ENCODE assay signal across 25 cellular contexts in the genomic region with DNA sequence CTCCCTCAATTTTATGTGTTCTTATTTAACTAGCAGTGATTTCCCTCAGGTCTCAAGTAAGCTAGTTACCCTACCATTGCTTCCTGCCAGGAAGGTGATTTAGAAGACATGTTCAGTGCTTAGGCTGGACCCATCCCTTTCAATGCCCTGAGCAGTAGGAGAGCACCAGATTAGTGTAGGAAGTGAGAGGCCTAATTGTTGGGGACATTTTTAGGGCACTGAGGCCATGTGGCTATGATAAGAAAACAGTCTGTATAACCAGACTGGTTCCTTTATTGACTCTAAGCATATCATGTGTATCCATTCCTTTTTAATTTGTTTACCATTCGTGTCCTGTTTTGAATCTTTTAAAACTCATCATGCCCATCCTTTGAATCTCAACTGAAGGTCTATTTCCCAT.
DNase-seq lines count a peak whose midpoint lies in the region; ATAC-seq and TF ChIP-seq lines count a peak whose summit lies in the region.
"Had no signal": no experiment of that assay in that cellular context is flagged by ENCODE, and none has a peak within 500 bp of the region (broad histone marks: within the 10 kb centered on the region; RNA-seq: fewer than 3 reads in every experiment).

No MANE protein-coding gene starts in this region.

- peak overlapping the region in 1 of 8 donors; percentile 41 for H3K27ac Mint-ChIP-seq in CD8-positive, alpha-beta memory T cell
- H3K27ac Mint-ChIP-seq: CD8-positive, alpha-beta T cell had no signal

- no peaks in the 10 kb centered on the region for H3K4me1 Mint-ChIP-seq in CD8-positive, alpha-beta memory T cell

- no peak for TF ChIP-seq POLR2A in upper lobe of left lung (IDR thresholded peaks at IDR 0.05)

- peaks cover 2 to 4% (median 2%) of the 10 kb centered on the region in 5 donors for H3K9me3 Mint-ChIP-seq in CD8-positive, alpha-beta memory T cell
- H3K9me3 Mint-ChIP-seq: activated T-cell treated with anti-CD3 and anti-CD28 coated beads, Interleukin-2, amount 50 U/mL, for 4 hours had no signal

- H3K27me3 Mint-ChIP-seq in CD8-positive, alpha-beta memory T cell, result no peaks in the 10 kb centered on the region
- H3K27me3 Mint-ChIP-seq: natural killer cell treated with Interleukin-12 subunit alpha and Interleukin-12 subunit beta and Interleukin-15 and Interleukin-18, amount 100 ng/mL, for 72 hours had no signal

- no peak overlapping the region for H3K4me2 ChIP-seq in hepatocyte

- TF ChIP-seq EP300 in upper lobe of left lung (IDR thresholded peaks at IDR 0.05), result no peak

- H3K27ac ChIP-seq in hepatocyte, result peak overlapping the region; percentile 70
- H3K27ac ChIP-seq in upper lobe of left lung, result no peak overlapping the region
- H3K27ac ChIP-seq in CD8-positive, alpha-beta memory T cell (ENCODE audit: low read depth, low read length), result no peak overlapping the region
- H3K27ac ChIP-seq: coronary artery, esophagus squamous epithelium, left ventricle myocardium inferior, pancreas, thoracic aorta had no signal

- TF ChIP-seq CTCF in hepatocyte (IDR thresholded peaks at IDR 0.05; ENCODE audit: poor library complexity) (no peak), upper lobe of left lung (IDR thresholded peaks at IDR 0.05) (no peak)

- H3K4me3 ChIP-seq in hepatocyte (no peak overlapping the region), upper lobe of left lung (no peak overlapping the region)
- H3K4me3 ChIP-seq in CD8-positive, alpha-beta memory T cell (ENCODE audit: low read length), result no peak overlapping the region
- H3K4me3 ChIP-seq: coronary artery, esophagus squamous epithelium, left ventricle myocardium inferior, pancreas, right atrium auricular region, thoracic aorta had no signal

- no peaks in the 10 kb centered on the region for H3K9me3 ChIP-seq in hepatocyte (ENCODE audit: low read depth)
- H3K9me3 ChIP-seq in upper lobe of left lung, result no peaks in the 10 kb centered on the region
- H3K9me3 ChIP-seq in CD8-positive, alpha-beta memory T cell (ENCODE audit: low read length), result no peaks in the 10 kb centered on the region
- H3K9me3 ChIP-seq: esophagus squamous epithelium, left ventricle myocardium inferior, pancreas, right atrium auricular region, thoracic aorta had no signal

- H3K36me3 Mint-ChIP-seq in CD8-positive, alpha-beta memory T cell, result no peaks in the 10 kb centered on the region
- H3K36me3 Mint-ChIP-seq: CD8-positive, alpha-beta T cell; natural killer cell treated with Interleukin-12 subunit alpha and Interleukin-12 subunit beta and Interleukin-15 and Interleukin-18, amount 100 ng/mL, for 72 hours had no signal

- POLR2A ChIA-PET in CD8-positive, alpha-beta memory T cell (lab: Charles Lee), result no interaction called here

- no peaks in the 10 kb centered on the region for H3K79me2 ChIP-seq in hepatocyte

- peak; percentile 62; the same call in 2 of the 3 replicates for ATAC-seq in SK-N-SH treated with all-trans-retinoic acid at 6 μM for 48 hours
- ATAC-seq in upper lobe of left lung (ENCODE audit: low FRiP score in 2 of 2), result no peak
- ATAC-seq: activated T-cell treated with anti-CD3 and anti-CD28 coated beads, Interleukin-2, amount 50 U/mL, for 4 hours; CD8-positive, alpha-beta T cell; pancreas; Right ventricle myocardium inferior had no signal

- H3K36me3 ChIP-seq in hepatocyte (replicated peaks; ENCODE audit: insufficient read depth, low read depth) (no peaks in the 10 kb centered on the region), upper lobe of left lung (no peaks in the 10 kb centered on the region)
- H3K36me3 ChIP-seq in CD8-positive, alpha-beta memory T cell (ENCODE audit: insufficient read depth, low read length), result no peaks in the 10 kb centered on the region
- H3K36me3 ChIP-seq: esophagus squamous epithelium, left ventricle myocardium inferior, pancreas, right atrium auricular region, thoracic aorta had no signal

- CTCF ChIA-PET in CD8-positive, alpha-beta memory T cell (lab: Charles Lee), result no interaction called here

- H2AFZ ChIP-seq in hepatocyte, result no peak overlapping the region

- H3K4me1 ChIP-seq in hepatocyte (ENCODE audit: insufficient read depth) (no peaks in the 10 kb centered on the region), upper lobe of left lung (no peaks in the 10 kb centered on the region)
- H3K4me1 ChIP-seq in CD8-positive, alpha-beta memory T cell (ENCODE audit: insufficient read depth, low read length), result no peaks in the 10 kb centered on the region
- H3K4me1 ChIP-seq: esophagus squamous epithelium, left ventricle myocardium inferior, pancreas, right atrium auricular region had no signal

- no peaks in the 10 kb centered on the region for H3K9me2 ChIP-seq in hepatocyte (replicated peaks; ENCODE audit: insufficient read depth)

- 60% methylated on average over 1 of the region's 1 CpG for WGBS in hepatocyte (ENCODE audit: low lambda C conversion rate, missing lambda C conversion rate)
- WGBS in upper lobe of left lung, 2 donors, result 77 to 84% methylated on average over 1 of the region's 1 CpG

- no peak overlapping the region for H3K4me3 Mint-ChIP-seq in CD8-positive, alpha-beta memory T cell
- H3K4me3 Mint-ChIP-seq: activated T-cell treated with anti-CD3 and anti-CD28 coated beads, Interleukin-2, amount 50 U/mL, for 4 hours; CD8-positive, alpha-beta T cell; natural killer cell treated with Interleukin-12 subunit alpha and Interleukin-12 subunit beta and Interleukin-15 and Interleukin-18, amount 100 ng/mL, for 72 hours had no signal

- H3K27me3 ChIP-seq in hepatocyte (no peaks in the 10 kb centered on the region), upper lobe of left lung (no peaks in the 10 kb centered on the region)
- H3K27me3 ChIP-seq in CD8-positive, alpha-beta memory T cell (ENCODE audit: insufficient read depth, low read length, poor library complexity, severe bottlenecking), result no peaks in the 10 kb centered on the region
- H3K27me3 ChIP-seq: esophagus squamous epithelium, pancreas, right atrium auricular region had no signal

- DNase-seq in HCEC 1CT, result peak; percentile 21
- DNase-seq in hepatocyte (ENCODE audit: low spot score), result peak; percentile 25
- no peak for DNase-seq in DMS 273 treated with DMSO at 0.1 percent for 48 hours (lab: John Stamatoyannopoulos, UW)
- no peak for DNase-seq in upper lobe of left lung
- no peak for DNase-seq in activated CD4-positive, CD25-positive, alpha-beta regulatory T cell (lab: John Stamatoyannopoulos, UW)
- no peak for DNase-seq in CD8-positive, alpha-beta memory T cell
- DNase-seq: activated naive CD4-positive, alpha-beta T cell; activated T-cell treated with anti-CD3 and anti-CD28 coated beads, Interleukin-2, amount 50 U/mL, for 4 hours; AML-193; CD8-positive, alpha-beta T cell; DND-41; esophagus squamous epithelium; Karpas-422; left ventricle myocardium inferior; NCI-H1048; NCI-H187; pancreas; stimulated activated CD4-positive, alpha-beta T cell treated with anti-CD3 and anti-CD28 coated beads, Interleukin-4, amount 100 ng/mL, for 4 hours; stimulated activated naive CD4-positive, alpha-beta T cell had no signal

- no peaks in the 10 kb centered on the region for H4K20me1 ChIP-seq in hepatocyte (ENCODE audit: insufficient read depth, poor library complexity, severe bottlenecking)

TF ChIP-seq in SK-N-SH treated with all-trans-retinoic acid at 6 μM for 48 hours, 23 proteins besides CTCF, POLR2A, EP300 and RAD21:
- TF ChIP-seq RARB (CRISPR knock-in tag; IDR thresholded peaks at IDR 0.05) (no peak), TCF4 (CRISPR knock-in tag; IDR thresholded peaks at IDR 0.05; ENCODE audit: borderline replicate concordance) (peak; percentile 81), ESRRG (CRISPR knock-in tag; IDR thresholded peaks at IDR 0.05) (0 out of 2 replicates have a peak, but pooled peaks have one; percentile 20), BACH2 (CRISPR knock-in tag; IDR thresholded peaks at IDR 0.05; ENCODE audit: borderline replicate concordance) (no peak), ZNF70 (CRISPR knock-in tag; IDR thresholded peaks at IDR 0.05) (no peak), ZNF565 (CRISPR knock-in tag; conservative IDR thresholded peaks at IDR 0.05; ENCODE audit: low read depth) (no peak), ARNTL (CRISPR knock-in tag; IDR thresholded peaks at IDR 0.05; ENCODE audit: borderline replicate concordance, low read depth) (no peak)
- TF ChIP-seq, protein P1, sequence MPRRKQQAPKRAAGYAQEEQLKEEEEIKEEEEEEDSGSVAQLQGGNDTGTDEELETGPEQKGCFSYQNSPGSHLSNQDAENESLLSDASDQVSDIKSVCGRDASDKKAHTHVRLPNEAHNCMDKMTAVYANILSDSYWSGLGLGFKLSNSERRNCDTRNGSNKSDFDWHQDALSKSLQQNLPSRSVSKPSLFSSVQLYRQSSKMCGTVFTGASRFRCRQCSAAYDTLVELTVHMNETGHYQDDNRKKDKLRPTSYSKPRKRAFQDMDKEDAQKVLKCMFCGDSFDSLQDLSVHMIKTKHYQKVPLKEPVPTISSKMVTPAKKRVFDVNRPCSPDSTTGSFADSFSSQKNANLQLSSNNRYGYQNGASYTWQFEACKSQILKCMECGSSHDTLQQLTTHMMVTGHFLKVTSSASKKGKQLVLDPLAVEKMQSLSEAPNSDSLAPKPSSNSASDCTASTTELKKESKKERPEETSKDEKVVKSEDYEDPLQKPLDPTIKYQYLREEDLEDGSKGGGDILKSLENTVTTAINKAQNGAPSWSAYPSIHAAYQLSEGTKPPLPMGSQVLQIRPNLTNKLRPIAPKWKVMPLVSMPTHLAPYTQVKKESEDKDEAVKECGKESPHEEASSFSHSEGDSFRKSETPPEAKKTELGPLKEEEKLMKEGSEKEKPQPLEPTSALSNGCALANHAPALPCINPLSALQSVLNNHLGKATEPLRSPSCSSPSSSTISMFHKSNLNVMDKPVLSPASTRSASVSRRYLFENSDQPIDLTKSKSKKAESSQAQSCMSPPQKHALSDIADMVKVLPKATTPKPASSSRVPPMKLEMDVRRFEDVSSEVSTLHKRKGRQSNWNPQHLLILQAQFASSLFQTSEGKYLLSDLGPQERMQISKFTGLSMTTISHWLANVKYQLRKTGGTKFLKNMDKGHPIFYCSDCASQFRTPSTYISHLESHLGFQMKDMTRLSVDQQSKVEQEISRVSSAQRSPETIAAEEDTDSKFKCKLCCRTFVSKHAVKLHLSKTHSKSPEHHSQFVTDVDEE (CRISPR knock-in tag; IDR thresholded peaks at IDR 0.05), result 0 out of 2 replicates have a peak, but pooled peaks have one; percentile 48
- TF ChIP-seq, protein P2, sequence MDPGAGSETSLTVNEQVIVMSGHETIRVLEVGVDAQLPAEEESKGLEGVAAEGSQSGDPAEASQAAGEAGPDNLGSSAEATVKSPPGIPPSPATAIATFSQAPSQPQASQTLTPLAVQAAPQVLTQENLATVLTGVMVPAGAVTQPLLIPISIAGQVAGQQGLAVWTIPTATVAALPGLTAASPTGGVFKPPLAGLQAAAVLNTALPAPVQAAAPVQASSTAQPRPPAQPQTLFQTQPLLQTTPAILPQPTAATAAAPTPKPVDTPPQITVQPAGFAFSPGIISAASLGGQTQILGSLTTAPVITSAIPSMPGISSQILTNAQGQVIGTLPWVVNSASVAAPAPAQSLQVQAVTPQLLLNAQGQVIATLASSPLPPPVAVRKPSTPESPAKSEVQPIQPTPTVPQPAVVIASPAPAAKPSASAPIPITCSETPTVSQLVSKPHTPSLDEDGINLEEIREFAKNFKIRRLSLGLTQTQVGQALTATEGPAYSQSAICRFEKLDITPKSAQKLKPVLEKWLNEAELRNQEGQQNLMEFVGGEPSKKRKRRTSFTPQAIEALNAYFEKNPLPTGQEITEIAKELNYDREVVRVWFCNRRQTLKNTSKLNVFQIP (CRISPR knock-in tag; IDR thresholded peaks at IDR 0.05; ENCODE audit: borderline replicate concordance, low read depth), result no peak
TF ChIP-seq in SK-N-SH treated with all-trans-retinoic acid at 6 μM for 48 hours: peak in this region for 3.

Comparison
In these comparisons a context has a peak if more than half of its experiments do, and no peak if none do; other contexts are left out.
1. DNase-seq: peak in HCEC 1CT (single experiment) and hepatocyte (single experiment); none in DMS 273 treated with DMSO at 0.1 percent for 48 hours (single experiment), upper lobe of left lung (0 of 2), activated CD4-positive, CD25-positive, alpha-beta regulatory T cell (0 of 4) and CD8-positive, alpha-beta memory T cell (0 of 5).